In the genomic region with DNA sequence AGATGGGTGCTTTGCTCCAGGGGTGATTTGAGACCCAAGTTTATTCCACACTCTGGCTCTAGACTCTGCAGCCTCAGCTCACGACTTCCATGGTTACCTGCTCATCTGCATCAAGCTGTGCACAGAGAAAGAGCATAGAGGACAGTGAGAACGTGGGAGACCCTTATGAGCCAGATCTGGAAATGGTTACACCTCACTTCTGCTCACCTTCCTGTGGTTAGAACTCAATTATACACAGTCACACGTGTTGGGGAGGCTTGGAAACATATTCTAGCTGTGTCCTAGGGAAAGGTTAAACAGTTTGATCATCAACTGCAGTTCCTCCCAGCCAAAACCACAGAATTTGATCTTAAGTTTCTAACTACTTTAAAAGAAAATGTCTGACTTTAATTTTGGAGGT, we compare ENCODE assay signal across 14 cellular contexts. TPM values are rescaled to one million over a fixed set of nuclear protein-coding genes. Genes with fewer than 3 reads are reported as not detected.
A peak's percentile ranks its signal among the peaks of the same experiment; 100 is the strongest.
DNase-seq lines count a peak whose midpoint lies in the region; ATAC-seq and TF ChIP-seq lines count a peak whose summit lies in the region.
"Had no signal": no experiment of that assay in that cellular context is flagged by ENCODE, and none has a peak within 500 bp of the region (broad histone marks: within the 10 kb centered on the region; RNA-seq: fewer than 3 reads in every experiment).

No MANE protein-coding gene starts in this region.

- peak; percentile 5 for DNase-seq in activated CD4-positive, alpha-beta T cell treated with anti-CD3 and anti-CD28 coated beads for 48 hours
- no peak for DNase-seq in activated CD4-positive, alpha-beta T cell treated with anti-CD3 and anti-CD28 coated beads for 4 hours
- peak; percentile 6 for DNase-seq in stimulated activated CD4-positive, alpha-beta T cell treated with anti-CD3 and anti-CD28 coated beads, Interleukin-1b, Interleukin-23, amount 100 ng/mL, for 48 hours
- DNase-seq in stimulated activated CD4-positive, alpha-beta T cell treated with anti-CD3 and anti-CD28 coated beads, Interleukin-2, amount 100 ng/mL, for 48 hours: no peak
- no peak for DNase-seq in MCF 10A (ENCODE audit: unreplicated experiment)
- DNase-seq in NCI-H1092 (lab: John Stamatoyannopoulos, UW): no peak
- DNase-seq in NOMO-1 treated with DMSO at 0.1 percent for 48 hours (lab: John Stamatoyannopoulos, UW; ENCODE audit: unreplicated experiment): no peak
- DNase-seq: C1 segment of cervical spinal cord, DMS 273 treated with DMSO at 0.1 percent for 48 hours, GOT3, NCI-H774, SHP77 treated with DMSO at 0.1 percent for 48 hours had no signal

- no peaks in the 10 kb centered on the region for H3K36me3 Mint-ChIP-seq in MCF 10A (ENCODE audit: insufficient read depth, unreplicated experiment)

- POLR2A ChIA-PET in MCF 10A (lab: Yijun Ruan, JAX): interaction anchor here (0.8 to 3.7 kb wide), 7 partner anchors 9 to 149 kb away, joined by 3 to 64 read pairs (median 5); partner anchors contain the start of gene EIF4A2

- H3K27ac Mint-ChIP-seq in MCF 10A (ENCODE audit: low read depth, unreplicated experiment): peak overlapping the region; percentile 53

- no peak for TF ChIP-seq CTCF in MCF 10A (IDR thresholded peaks at IDR 0.05; ENCODE audit: unreplicated experiment)

- no peak for ATAC-seq in GM21423 (IDR thresholded peaks at IDR 0.05; ENCODE audit: unreplicated experiment)

- no peak overlapping the region for H3K4me3 Mint-ChIP-seq in MCF 10A (ENCODE audit: unreplicated experiment)

- H3K9me3 Mint-ChIP-seq in MCF 10A (ENCODE audit: unreplicated experiment): no peaks in the 10 kb centered on the region

- H3K4me1 Mint-ChIP-seq in MCF 10A (ENCODE audit: insufficient read depth, unreplicated experiment): peaks cover 48% of the 10 kb centered on the region

- H3K27me3 Mint-ChIP-seq in MCF 10A (ENCODE audit: insufficient read depth, unreplicated experiment): no peaks in the 10 kb centered on the region

- intact Hi-C loops in MCF 10A (cut with micrococcal nuclease): no loop called here

- BruUV-seq in MCF 10A (replicated peaks; lab: Mats Ljungman, UMichigan): no TSS peak

- CTCF ChIA-PET in MCF 10A (lab: Yijun Ruan, JAX): interaction anchor here (0.5 to 2.2 kb wide), 3 partner anchors 25 to 47 kb away, joined by 3 to 12 read pairs (median 3); no protein-coding TSS in a partner anchor

RNA-seq across cellular contexts. Expression of gene FETUB, which starts 1.8 kb away (rescaled TPM):
- total RNA-seq in MCF 10A (2022): 0.47 TPM in 1 of 2 replicates, not detected in the other
- total RNA-seq: NCI-H460 had no signal

RNA-seq across cellular contexts. Expression of gene HRG, which starts 23.8 kb away (rescaled TPM):
- 0.16 and 0.20 TPM in 2 replicates for total RNA-seq in MCF 10A (2022)

RNA-seq across cellular contexts. Expression of gene AHSG, which starts 29.2 kb away (rescaled TPM):
- not detected in 2 replicates for total RNA-seq in MCF 10A (2022)
- total RNA-seq: NCI-H460 had no signal

Comparison
In these comparisons a context has a peak if more than half of its experiments do, and no peak if none do; other contexts are left out.
1. DNase-seq: peak in activated CD4-positive, alpha-beta T cell treated with anti-CD3 and anti-CD28 coated beads for 48 hours (single experiment) and stimulated activated CD4-positive, alpha-beta T cell treated with anti-CD3 and anti-CD28 coated beads, Interleukin-1b, Interleukin-23, amount 100 ng/mL, for 48 hours (single experiment); none in activated CD4-positive, alpha-beta T cell treated with anti-CD3 and anti-CD28 coated beads for 4 hours (0 of 2), stimulated activated CD4-positive, alpha-beta T cell treated with anti-CD3 and anti-CD28 coated beads, Interleukin-2, amount 100 ng/mL, for 48 hours (0 of 2), MCF 10A (single experiment), NCI-H1092 (single experiment) and NOMO-1 treated with DMSO at 0.1 percent for 48 hours (single experiment).